27 cellular contexts compared by ENCODE assay signal in genomic region chr2:1891147-1891546, GRCh38.
DNase-seq lines count a peak whose midpoint lies in the region; ATAC-seq and TF ChIP-seq lines count a peak whose summit lies in the region.
"Had no signal": no experiment of that assay in that cellular context is flagged by ENCODE, and none has a peak within 500 bp of the region (broad histone marks: within the 10 kb centered on the region; RNA-seq: fewer than 3 reads in every experiment).

No MANE protein-coding gene starts in this region.

- no peak overlapping the region for H3K4me3 Mint-ChIP-seq in activated T-helper 2 cell treated with anti-CD3 and anti-CD28 coated beads, Interferon-gamma antibody, Interleukin-2, Interleukin-4, amounts not matched to agents 10 μg/mL and 5 μg/mL and 100 μg/mL, durations not matched to agents 14 hours and 24 hours and 36 hours (ENCODE audit: low read depth)
- H3K4me3 Mint-ChIP-seq: naive thymus-derived CD8-positive, alpha-beta T cell; T-helper 17 cell had no signal

- H3K27ac Mint-ChIP-seq in activated T-helper 2 cell treated with anti-CD3 and anti-CD28 coated beads, Interferon-gamma antibody, Interleukin-2, Interleukin-4, amounts not matched to agents 10 μg/mL and 5 μg/mL and 100 μg/mL, durations not matched to agents 14 hours and 24 hours and 36 hours: no peak overlapping the region
- H3K27ac Mint-ChIP-seq: naive thymus-derived CD8-positive, alpha-beta T cell; T-helper 17 cell had no signal

- no peaks in the 10 kb centered on the region for H3K9me3 ChIP-seq in right atrium auricular region
- peaks cover 9% of the 10 kb centered on the region for H3K9me3 ChIP-seq in left ventricle myocardium inferior (replicated peaks)
- H3K9me3 ChIP-seq in ovary: no peaks in the 10 kb centered on the region
- H3K9me3 ChIP-seq: body of pancreas, esophagus squamous epithelium, gastroesophageal sphincter, Peyer's patch, stomach had no signal

- no peak for TF ChIP-seq EP300 in ovary (IDR thresholded peaks at IDR 0.05)

- no peaks in the 10 kb centered on the region for H3K36me3 ChIP-seq in right atrium auricular region
- no peaks in the 10 kb centered on the region for H3K36me3 ChIP-seq in left ventricle myocardium inferior
- no peaks in the 10 kb centered on the region for H3K36me3 ChIP-seq in ovary
- H3K36me3 ChIP-seq: esophagus squamous epithelium, gastroesophageal sphincter, Peyer's patch, stomach, WERI-Rb-1 had no signal

- H3K4me3 ChIP-seq in right atrium auricular region: no peak overlapping the region
- no peak overlapping the region for H3K4me3 ChIP-seq in left ventricle myocardium inferior
- no peak overlapping the region for H3K4me3 ChIP-seq in ovary
- H3K4me3 ChIP-seq: body of pancreas, coronary artery, esophagus squamous epithelium, gastroesophageal sphincter, Peyer's patch, stomach had no signal

- no peak overlapping the region for H3K27ac ChIP-seq in right atrium auricular region
- peak overlapping the region; percentile 63 for H3K27ac ChIP-seq in left ventricle myocardium inferior (replicated peaks)
- no peak overlapping the region for H3K27ac ChIP-seq in ovary
- H3K27ac ChIP-seq: body of pancreas, coronary artery, esophagus squamous epithelium, gastroesophageal sphincter, Peyer's patch, stomach, WERI-Rb-1 had no signal

- no peaks in the 10 kb centered on the region for H3K9me3 Mint-ChIP-seq in activated T-helper 2 cell treated with anti-CD3 and anti-CD28 coated beads, Interferon-gamma antibody, Interleukin-2, Interleukin-4, amounts not matched to agents 10 μg/mL and 5 μg/mL and 100 μg/mL, durations not matched to agents 14 hours and 24 hours and 36 hours
- H3K9me3 Mint-ChIP-seq: naive thymus-derived CD8-positive, alpha-beta T cell had no signal

- no peaks in the 10 kb centered on the region for H3K36me3 Mint-ChIP-seq in activated T-helper 2 cell treated with anti-CD3 and anti-CD28 coated beads, Interferon-gamma antibody, Interleukin-2, Interleukin-4, amounts not matched to agents 10 μg/mL and 5 μg/mL and 100 μg/mL, durations not matched to agents 14 hours and 24 hours and 36 hours (ENCODE audit: low read depth)
- H3K36me3 Mint-ChIP-seq: naive thymus-derived CD8-positive, alpha-beta T cell had no signal

- TF ChIP-seq POLR2A in ovary (IDR thresholded peaks at IDR 0.05): no peak

- H3K4me1 ChIP-seq in right atrium auricular region (peaks cover 0 to 4% of the 10 kb centered on the region in 2 donors), left ventricle myocardium inferior (peaks cover 4% of the 10 kb centered on the region), ovary (ENCODE audit: insufficient read depth) (no peaks in the 10 kb centered on the region)
- H3K4me1 ChIP-seq: body of pancreas, esophagus squamous epithelium, gastroesophageal sphincter, Peyer's patch, stomach had no signal

- 12 to 37% (median 20%) methylated on average over 11 of the region's 11 CpGs for WGBS in ovary, 3 donors

- TF ChIP-seq CTCF in right atrium auricular region (IDR thresholded peaks at IDR 0.05): peak in 1 of 2 donors; percentile 34
- TF ChIP-seq CTCF in left ventricle myocardium inferior (IDR thresholded peaks at IDR 0.05; ENCODE audit: borderline replicate concordance): peak; percentile 58
- no peak for TF ChIP-seq CTCF in ovary (IDR thresholded peaks at IDR 0.05)

- intact Hi-C loops in Right ventricle myocardium superior (cut with DNase I): loop anchor here (10.0 kb wide), 1 partner anchor 404 kb away; no protein-coding TSS in a partner anchor
- intact Hi-C loops in left ventricle myocardium inferior (cut with micrococcal nuclease): no loop called here
- intact Hi-C loops in activated T-helper 2 cell treated with anti-CD3 and anti-CD28 coated beads, Interferon-gamma antibody, Interleukin-2, Interleukin-4, amounts not matched to agents 10 μg/mL and 5 μg/mL and 100 μg/mL, durations not matched to agents 14 hours and 24 hours and 36 hours (cut with micrococcal nuclease): no loop called here
- intact Hi-C loops in ovary (cut with DNase I): no loop called here

- ATAC-seq in Right ventricle myocardium superior (ENCODE audit: poor library complexity): peak; percentile 94
- ATAC-seq: body of pancreas; gastroesophageal sphincter; naive thymus-derived CD8-positive, alpha-beta T cell; sciatic nerve; T-helper 17 cell had no signal

- H3K4me1 Mint-ChIP-seq in activated T-helper 2 cell treated with anti-CD3 and anti-CD28 coated beads, Interferon-gamma antibody, Interleukin-2, Interleukin-4, amounts not matched to agents 10 μg/mL and 5 μg/mL and 100 μg/mL, durations not matched to agents 14 hours and 24 hours and 36 hours (ENCODE audit: low read depth): no peaks in the 10 kb centered on the region
- H3K4me1 Mint-ChIP-seq: T-helper 17 cell had no signal

- no peaks in the 10 kb centered on the region for H3K27me3 Mint-ChIP-seq in activated T-helper 2 cell treated with anti-CD3 and anti-CD28 coated beads, Interferon-gamma antibody, Interleukin-2, Interleukin-4, amounts not matched to agents 10 μg/mL and 5 μg/mL and 100 μg/mL, durations not matched to agents 14 hours and 24 hours and 36 hours (ENCODE audit: low read depth)

- no peaks in the 10 kb centered on the region for H3K27me3 ChIP-seq in right atrium auricular region
- peaks cover 20% of the 10 kb centered on the region for H3K27me3 ChIP-seq in left ventricle myocardium inferior (ENCODE audit: low read depth)
- no peaks in the 10 kb centered on the region for H3K27me3 ChIP-seq in ovary
- H3K27me3 ChIP-seq: body of pancreas, Peyer's patch had no signal

- DNase-seq in Right ventricle myocardium superior (peak; percentile 55), right atrium auricular region (ENCODE audit: low spot score) (no peak), RPMI8226 (peak; percentile 40), left ventricle myocardium inferior (peak; percentile 50), iPS-NIHi11 (ENCODE audit: low spot score) (no peak), ovary (no peak)
- no peak for DNase-seq in activated T-helper 2 cell treated with anti-CD3 and anti-CD28 coated beads, Interferon-gamma antibody, Interleukin-2, Interleukin-4, amounts not matched to agents 10 μg/mL and 5 μg/mL and 100 μg/mL, durations not matched to agents 14 hours and 24 hours and 36 hours (ENCODE audit: low spot score)
- DNase-seq in activated naive CD4-positive, alpha-beta T cell treated with Interleukin-2 at 50 U/mL for 16 hours: no peak
- DNase-seq: activated CD4-positive, alpha-beta T cell treated with anti-CD3 and anti-CD28 coated beads, Interleukin-2, amount 50 U/mL, for 48 hours; activated CD8-positive, alpha-beta memory T cell treated with anti-CD3 and anti-CD28 coated beads, Interleukin-2, amount 50 U/mL, for 48 hours; activated effector memory CD4-positive, alpha-beta T cell treated with Interleukin-2 at 50 U/mL for 16 hours; body of pancreas; esophagus squamous epithelium; KBM-7; mesendoderm; naive thymus-derived CD8-positive, alpha-beta T cell; NCI-H1694 treated with DMSO at 0.1 percent for 48 hours; NCI-H345; NK-92 treated with Interleukin-12 subunit alpha and Interleukin-12 subunit beta, amount 100 ng/mL, for 24 hours; Peyer's patch; stomach; T-helper 17 cell; trophoblast cell; WERI-Rb-1 had no signal

Comparison
In these comparisons a context has a peak if more than half of its experiments do, and no peak if none do; other contexts are left out.
1. DNase-seq: peak in Right ventricle myocardium superior (single experiment), RPMI8226 (single experiment) and left ventricle myocardium inferior (single experiment); none in right atrium auricular region (single experiment), activated T-helper 2 cell treated with anti-CD3 and anti-CD28 coated beads, Interferon-gamma antibody, Interleukin-2, Interleukin-4, amounts not matched to agents 10 μg/mL and 5 μg/mL and 100 μg/mL, durations not matched to agents 14 hours and 24 hours and 36 hours (single experiment), iPS-NIHi11 (single experiment), ovary (0 of 5) and activated naive CD4-positive, alpha-beta T cell treated with Interleukin-2 at 50 U/mL for 16 hours (single experiment).